In the genomic region with DNA sequence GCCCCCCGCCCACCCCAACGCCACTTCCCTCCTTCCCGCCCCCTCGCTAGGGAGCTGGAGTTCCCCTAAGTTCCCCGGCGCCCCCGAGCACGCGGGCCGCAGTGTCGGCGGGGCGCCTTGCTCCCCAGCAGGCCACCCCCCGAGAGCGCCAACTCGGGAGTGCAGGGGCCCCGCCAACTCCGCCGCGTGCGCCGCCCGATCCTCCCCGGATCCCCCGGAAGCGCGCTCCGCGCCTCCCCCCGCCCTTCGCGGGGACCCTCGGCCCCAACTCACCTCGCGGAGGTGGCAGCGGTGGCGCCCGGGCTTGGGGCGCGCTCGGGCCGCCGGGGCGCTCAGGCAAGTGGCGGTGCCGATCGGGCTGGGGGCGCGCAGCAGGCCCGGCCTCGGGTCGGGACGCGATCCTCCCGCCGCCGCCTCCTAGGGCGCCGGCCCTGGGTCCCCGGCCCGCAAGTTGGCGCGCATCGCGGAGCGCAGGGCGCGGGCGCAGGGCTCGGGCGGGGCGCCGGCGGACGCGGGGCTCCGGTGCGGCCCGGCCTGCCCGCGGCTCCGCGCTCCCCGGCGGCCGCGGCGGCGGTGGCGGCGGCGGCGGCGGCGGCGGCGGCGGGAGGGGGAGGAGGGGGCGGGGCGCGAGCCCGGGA, we compare ENCODE assay signal across 8 cellular contexts. TPM values are rescaled to one million over a fixed set of nuclear protein-coding genes. Genes with fewer than 3 reads are reported as not detected.
DNase-seq lines count a peak whose midpoint lies in the region; ATAC-seq and TF ChIP-seq lines count a peak whose summit lies in the region.

A gene (minus strand): TSS at position 578 of the 638 bp plus-strand sequence. CDS start 72,361 bp downstream, outside the sequence.

- no peaks in the 10 kb centered on the region for H3K36me3 Mint-ChIP-seq in activated T-cell treated with anti-CD3 and anti-CD28 coated beads, Interleukin-2, amount 50 U/mL, for 4 hours (ENCODE audit: insufficient read depth)
- H3K36me3 Mint-ChIP-seq in type B pancreatic cell, result no peaks in the 10 kb centered on the region

- no peaks in the 10 kb centered on the region for H3K9me3 Mint-ChIP-seq in activated T-cell treated with anti-CD3 and anti-CD28 coated beads, Interleukin-2, amount 50 U/mL, for 4 hours
- H3K9me3 Mint-ChIP-seq in type B pancreatic cell, result no peaks in the 10 kb centered on the region

- peak within 1 kb of the TSS; percentile 93 for H3K4me3 Mint-ChIP-seq in activated T-cell treated with anti-CD3 and anti-CD28 coated beads, Interleukin-2, amount 50 U/mL, for 4 hours
- peak within 1 kb of the TSS; percentile 92 for H3K4me3 Mint-ChIP-seq in type B pancreatic cell

- ATAC-seq in activated T-cell treated with anti-CD3 and anti-CD28 coated beads, Interleukin-2, amount 50 U/mL, for 4 hours, result peak; percentile 49 to 56

- peaks cover 24% of the 10 kb centered on the region for H3K4me1 Mint-ChIP-seq in activated T-cell treated with anti-CD3 and anti-CD28 coated beads, Interleukin-2, amount 50 U/mL, for 4 hours (ENCODE audit: low read depth)
- peaks cover 37% of the 10 kb centered on the region for H3K4me1 Mint-ChIP-seq in type B pancreatic cell (ENCODE audit: unreplicated experiment)

- H3K4me1 ChIP-seq in neutrophil (ENCODE audit: control insufficient read depth in 1 of 2, insufficient read depth in 1 of 2, low read depth in 1 of 2, low read length in 1 of 2), result peaks cover 17 to 19% of the 10 kb centered on the region in 2 experiments

- H3K9me3 ChIP-seq in neutrophil, result no peaks in the 10 kb centered on the region

- peak within 1 kb of the TSS; percentile 64 for H3K27ac ChIP-seq in neutrophil

- no peaks in the 10 kb centered on the region for H3K36me3 ChIP-seq in neutrophil

- DNase-seq in GM12864 (ENCODE audit: low read depth), result no peak
- peak; percentile 12 for DNase-seq in HCEC 1CT
- peak; percentile 44 for DNase-seq in NCI-H2171 treated with DMSO at 0.1 percent for 48 hours (lab: John Stamatoyannopoulos, UW)
- DNase-seq in activated T-cell treated with anti-CD3 and anti-CD28 coated beads, Interleukin-2, amount 50 U/mL, for 4 hours, result peak; percentile 52
- DNase-seq in fibroblast of mammary gland (ENCODE audit: low read depth), result no peak
- no peak for DNase-seq in type B pancreatic cell (ENCODE audit: extremely low spot score, unreplicated experiment)
- DNase-seq in NCI-H2029 (lab: John Stamatoyannopoulos, UW), result no peak

- TF ChIP-seq CTCF in GM12864 (IDR thresholded peaks at IDR 0.05; ENCODE audit: low read depth, low read length, missing control alignments) (no peak), fibroblast of mammary gland (conservative IDR thresholded peaks at IDR 0.05; ENCODE audit: control insufficient read depth, insufficient read depth, low read depth, low read length) (no peak), neutrophil (IDR thresholded peaks at IDR 0.05) (no peak), type B pancreatic cell (conservative IDR thresholded peaks at IDR 0.05) (no peak)

- H3K27me3 Mint-ChIP-seq in activated T-cell treated with anti-CD3 and anti-CD28 coated beads, Interleukin-2, amount 50 U/mL, for 4 hours (ENCODE audit: low read depth), result no peaks in the 10 kb centered on the region
- H3K27me3 Mint-ChIP-seq in type B pancreatic cell, result no peaks in the 10 kb centered on the region

- H3K27ac Mint-ChIP-seq in type B pancreatic cell, result peak within 1 kb of the TSS; percentile 89

- peak within 1 kb of the TSS; percentile 93 for H3K4me3 ChIP-seq in GM12864 (ENCODE audit: low read depth, low read length)
- peak within 1 kb of the TSS; percentile 80 for H3K4me3 ChIP-seq in fibroblast of mammary gland (ENCODE audit: control insufficient read depth, low read depth, low read length)
- peak within 1 kb of the TSS; percentile 80 to 87 for H3K4me3 ChIP-seq in neutrophil (ENCODE audit: low read depth in 1 of 2, low read length in 1 of 2)

- H3K27me3 ChIP-seq in neutrophil, result peaks cover 35% of the 10 kb centered on the region

RNA-seq across cellular contexts. Expression of the gene that starts here (rescaled TPM):
- 100 to 1,000 TPM; 127 to 160 (median 135) TPM for total RNA-seq in activated T-cell treated with anti-CD3 and anti-CD28 coated beads, Interleukin-2, amount 50 U/mL, for 4 hours
- total RNA-seq in type B pancreatic cell (ENCODE audit: low replicate concordance), result 219 and 227 TPM in 2 replicates

Comparison
In these comparisons a context has a peak if more than half of its experiments do, and no peak if none do; other contexts are left out.
1. DNase-seq: peak in HCEC 1CT (single experiment), NCI-H2171 treated with DMSO at 0.1 percent for 48 hours (single experiment) and activated T-cell treated with anti-CD3 and anti-CD28 coated beads, Interleukin-2, amount 50 U/mL, for 4 hours (single experiment); none in GM12864 (single experiment), fibroblast of mammary gland (single experiment), type B pancreatic cell (single experiment) and NCI-H2029 (single experiment).
2. Peak in every context shown above with its lines, with median percentiles within 50 percentile points of each other: H3K4me3 ChIP-seq.